Comparison of ENCODE assay signal across 18 cellular contexts in genomic region chr3:111541391-111541790, GRCh38. TPM values are rescaled to one million over a fixed set of nuclear protein-coding genes. Genes with fewer than 3 reads are reported as not detected.
DNase-seq lines count a peak whose midpoint lies in the region; ATAC-seq, FAIRE-seq and TF ChIP-seq lines count a peak whose summit lies in the region.
"Had no signal": no experiment of that assay in that cellular context is flagged by ENCODE, and none has a peak within 500 bp of the region (broad histone marks: within the 10 kb centered on the region; RNA-seq: fewer than 3 reads in every experiment).

No MANE protein-coding gene starts in this region.

- peaks cover 59% of the 10 kb centered on the region for H3K4me1 Mint-ChIP-seq in activated naive CD4-positive, alpha-beta T cell treated with anti-CD3 and anti-CD28 coated beads, Interleukin-2, amount 50 U/mL, for 24 hours
- peaks cover 22% of the 10 kb centered on the region for H3K4me1 Mint-ChIP-seq in astrocyte (ENCODE audit: low read depth, unreplicated experiment)
- peaks cover 19% of the 10 kb centered on the region for H3K4me1 Mint-ChIP-seq in type B pancreatic cell (ENCODE audit: unreplicated experiment)

- no peaks in the 10 kb centered on the region for H3K9me3 Mint-ChIP-seq in activated naive CD4-positive, alpha-beta T cell treated with anti-CD3 and anti-CD28 coated beads, Interleukin-2, amount 50 U/mL, for 24 hours
- H3K9me3 Mint-ChIP-seq in activated naive CD4-positive, alpha-beta T cell treated with anti-CD3 and anti-CD28 coated beads, Interleukin-2, amount 50 U/mL, for 72 hours = peaks cover 0 to 5% of the 10 kb centered on the region in 2 donors
- H3K9me3 Mint-ChIP-seq in astrocyte (ENCODE audit: unreplicated experiment) = no peaks in the 10 kb centered on the region
- peaks cover 7% of the 10 kb centered on the region for H3K9me3 Mint-ChIP-seq in type B pancreatic cell

- H3K27ac Mint-ChIP-seq in activated naive CD4-positive, alpha-beta T cell treated with anti-CD3 and anti-CD28 coated beads, Interleukin-2, amount 50 U/mL, for 24 hours = peak overlapping the region; percentile 99
- H3K27ac Mint-ChIP-seq in activated naive CD4-positive, alpha-beta T cell treated with anti-CD3 and anti-CD28 coated beads, Interleukin-2, amount 50 U/mL, for 72 hours = peak overlapping the region in 1 of 2 donors; percentile 100
- H3K27ac Mint-ChIP-seq in astrocyte (ENCODE audit: unreplicated experiment) = no peak overlapping the region
- H3K27ac Mint-ChIP-seq in type B pancreatic cell = no peak overlapping the region
- H3K27ac Mint-ChIP-seq: activated CD8-positive, alpha-beta memory T cell treated with anti-CD3 and anti-CD28 coated beads, Interleukin-2, amount 10 ng/mL, durations not matched to agents 7 days and 5 days had no signal

- peaks cover 9% of the 10 kb centered on the region for H3K36me3 Mint-ChIP-seq in activated naive CD4-positive, alpha-beta T cell treated with anti-CD3 and anti-CD28 coated beads, Interleukin-2, amount 50 U/mL, for 24 hours
- peaks cover 20 to 34% of the 10 kb centered on the region in 2 donors for H3K36me3 Mint-ChIP-seq in activated naive CD4-positive, alpha-beta T cell treated with anti-CD3 and anti-CD28 coated beads, Interleukin-2, amount 50 U/mL, for 72 hours
- H3K36me3 Mint-ChIP-seq in astrocyte (ENCODE audit: low read depth, unreplicated experiment) (no peaks in the 10 kb centered on the region), type B pancreatic cell (no peaks in the 10 kb centered on the region)

- peak overlapping the region; percentile 73; the same call in 1 of the 2 replicates for H2AFZ ChIP-seq in Loucy (ENCODE audit: low read length)
- H2AFZ ChIP-seq in astrocyte (ENCODE audit: low read depth, low read length) = no peak overlapping the region

- H3K4me1 ChIP-seq in Loucy (ENCODE audit: insufficient read depth, low read length, poor library complexity, severe bottlenecking) (peaks cover 71% of the 10 kb centered on the region), astrocyte (ENCODE audit: insufficient read depth, low read length) (peaks cover 25% of the 10 kb centered on the region)
- H3K4me1 ChIP-seq: gastrocnemius medialis had no signal

- H3K4me3 ChIP-seq in Loucy (ENCODE audit: low read length, poor library complexity, severe bottlenecking) (peak overlapping the region; percentile 77), astrocyte (ENCODE audit: insufficient read depth, low read depth, low read length) (no peak overlapping the region)
- H3K4me3 ChIP-seq: gastrocnemius medialis had no signal

- H3K79me2 ChIP-seq in Loucy (ENCODE audit: insufficient read depth, low read length) (peaks cover 45% of the 10 kb centered on the region), astrocyte (ENCODE audit: insufficient read depth, low read length) (no peaks in the 10 kb centered on the region)

- peak overlapping the region; percentile 82 for H3K9ac ChIP-seq in Loucy (ENCODE audit: low read depth, low read length, poor library complexity, severe bottlenecking)
- H3K9ac ChIP-seq in astrocyte (ENCODE audit: low read length) = no peak overlapping the region

- peak overlapping the region; percentile 94 for H3K4me3 Mint-ChIP-seq in activated naive CD4-positive, alpha-beta T cell treated with anti-CD3 and anti-CD28 coated beads, Interleukin-2, amount 50 U/mL, for 24 hours
- no peak overlapping the region for H3K4me3 Mint-ChIP-seq in astrocyte (ENCODE audit: unreplicated experiment)
- H3K4me3 Mint-ChIP-seq in type B pancreatic cell = no peak overlapping the region

- H3F3A ChIP-seq in Loucy (ENCODE audit: low read depth) = no peaks in the 10 kb centered on the region

- H3K36me3 ChIP-seq in Loucy (ENCODE audit: insufficient read depth, low read length) = no peaks in the 10 kb centered on the region
- no peaks in the 10 kb centered on the region for H3K36me3 ChIP-seq in astrocyte (ENCODE audit: insufficient read depth, low read length)
- H3K36me3 ChIP-seq: gastrocnemius medialis had no signal

- no peaks in the 10 kb centered on the region for H3K27me3 ChIP-seq in Loucy (ENCODE audit: insufficient read depth, low read length, poor library complexity, severe bottlenecking)
- H3K27me3 ChIP-seq in astrocyte (ENCODE audit: insufficient read depth, low read length) = no peaks in the 10 kb centered on the region

- no peak for ATAC-seq in activated naive CD4-positive, alpha-beta T cell treated with anti-CD3 and anti-CD28 coated beads, Interleukin-2, amount 50 U/mL, for 72 hours
- ATAC-seq: gastrocnemius medialis had no signal

- H3K27me3 Mint-ChIP-seq in activated naive CD4-positive, alpha-beta T cell treated with anti-CD3 and anti-CD28 coated beads, Interleukin-2, amount 50 U/mL, for 24 hours = no peaks in the 10 kb centered on the region
- no peaks in the 10 kb centered on the region for H3K27me3 Mint-ChIP-seq in astrocyte (ENCODE audit: low read depth, unreplicated experiment)
- H3K27me3 Mint-ChIP-seq in type B pancreatic cell = no peaks in the 10 kb centered on the region
- H3K27me3 Mint-ChIP-seq: activated CD8-positive, alpha-beta memory T cell treated with anti-CD3 and anti-CD28 coated beads, Interleukin-2, amount 10 ng/mL, durations not matched to agents 7 days and 5 days had no signal

- TF ChIP-seq CTCF in Loucy (conservative IDR thresholded peaks at IDR 0.05; ENCODE audit: low read length) (no peak), astrocyte (IDR thresholded peaks at IDR 0.05; ENCODE audit: insufficient read depth, low read depth, low read length) (no peak), type B pancreatic cell (conservative IDR thresholded peaks at IDR 0.05) (no peak)

- no peak overlapping the region for H3K27ac ChIP-seq in astrocyte (ENCODE audit: low read depth, low read length)
- H3K27ac ChIP-seq: gastrocnemius medialis had no signal

- H3K9me3 ChIP-seq in Loucy (ENCODE audit: insufficient read depth, low read depth, low read length) (no peaks in the 10 kb centered on the region), astrocyte (ENCODE audit: insufficient read depth, low read depth, low read length) (no peaks in the 10 kb centered on the region)
- H3K9me3 ChIP-seq: gastrocnemius medialis had no signal

- H3K9me2 ChIP-seq in Loucy (replicated peaks; ENCODE audit: low read depth, low read length) = no peaks in the 10 kb centered on the region

- no peak for FAIRE-seq in astrocyte (lab: Jason Lieb, UNC)
- FAIRE-seq: GM12892 had no signal

- peak overlapping the region; percentile 92 for H3K4me2 ChIP-seq in Loucy (ENCODE audit: low read depth, low read length, poor library complexity, severe bottlenecking)
- H3K4me2 ChIP-seq in astrocyte (ENCODE audit: low read length) = peak overlapping the region; percentile 59

- DNase-seq in activated naive CD4-positive, alpha-beta T cell treated with anti-CD3 and anti-CD28 coated beads, Interleukin-2, amount 50 U/mL, for 72 hours (ENCODE audit: low spot score in 2 of 2) = no peak
- DNase-seq in astrocyte (ENCODE audit: low read depth) (no peak), type B pancreatic cell (ENCODE audit: extremely low spot score, unreplicated experiment) (no peak), NCI-H2196 treated with DMSO at 0.1 percent for 48 hours (lab: John Stamatoyannopoulos, UW; ENCODE audit: unreplicated experiment) (no peak), mucosa of gallbladder (ENCODE audit: low spot score) (no peak)
- DNase-seq: dermis blood vessel endothelial cell, gastrocnemius medialis, midbrain, NCI-H2081, occipital lobe, SW 1271 had no signal

- H4K20me1 ChIP-seq in Loucy (ENCODE audit: insufficient read depth, low read length, poor library complexity, severe bottlenecking) (no peaks in the 10 kb centered on the region), astrocyte (ENCODE audit: insufficient read depth, low read length) (no peaks in the 10 kb centered on the region)

RNA-seq across cellular contexts. Expression of gene CD96, which starts 0.6 kb away (rescaled TPM):
- total RNA-seq in activated naive CD4-positive, alpha-beta T cell treated with anti-CD3 and anti-CD28 coated beads, Interleukin-2, amount 50 U/mL, for 72 hours = 10 to 100 TPM; 31.7 to 97.9 TPM
- total RNA-seq in astrocyte (0.61 and 1.0 TPM in 2 replicates), type B pancreatic cell (ENCODE audit: low replicate concordance) (not detected in 2 replicates), mucosa of gallbladder (7.5 TPM)
- total RNA-seq: dermis blood vessel endothelial cell, epithelial cell of proximal tubule, occipital lobe had no signal

RNA-seq across cellular contexts. Expression of gene ZBED2, which starts 53.8 kb away (rescaled TPM):
- total RNA-seq in activated naive CD4-positive, alpha-beta T cell treated with anti-CD3 and anti-CD28 coated beads, Interleukin-2, amount 50 U/mL, for 72 hours = 100 to 1,000 TPM; 306 to 517 TPM
- total RNA-seq in astrocyte = 0.36 and 1.0 TPM in 2 replicates
- total RNA-seq in type B pancreatic cell (ENCODE audit: low replicate concordance) = 2.2 and 3.3 TPM in 2 replicates
- 5.6 TPM for total RNA-seq in mucosa of gallbladder
- total RNA-seq: dermis blood vessel endothelial cell, gastrocnemius medialis, occipital lobe, sciatic nerve, subcutaneous adipose tissue had no signal

Comparison
In these comparisons a context has a peak if more than half of its experiments do, and no peak if none do; other contexts are left out.
1. RNA of gene ZBED2, which starts 53.8 kb away (total RNA-seq): 306 to 517 TPM in activated naive CD4-positive, alpha-beta T cell treated with anti-CD3 and anti-CD28 coated beads, Interleukin-2, amount 50 U/mL, for 72 hours; 5.6 TPM in mucosa of gallbladder (single experiment), 2.2 to 3.3 TPM in type B pancreatic cell and 0.36 to 1.0 TPM in astrocyte; every median in the first group is over 10 times any median in the second.